Comparison of ENCODE assay signal across 24 cellular contexts in genomic region chr10:129307141-129307540, GRCh38.
"Had no signal": no experiment of that assay in that cellular context is flagged by ENCODE, and none has a peak within 500 bp of the region (broad histone marks: within the 10 kb centered on the region; RNA-seq: fewer than 3 reads in every experiment).

No MANE protein-coding gene starts in this region.

- H3K27me3 Mint-ChIP-seq: activated CD4-positive, alpha-beta memory T cell treated with anti-CD3 and anti-CD28 coated beads, Interleukin-2, amount 10 ng/mL, durations not matched to agents 7 days and 5 days; activated CD4-positive, alpha-beta T cell treated with anti-CD3 and anti-CD28 coated beads for 36 hours; activated naive CD8-positive, alpha-beta T cell had no signal

- H3K4me3 ChIP-seq: MG63, Peyer's patch, SJCRH30 had no signal

- H3K36me3 Mint-ChIP-seq: activated naive CD8-positive, alpha-beta T cell had no signal

- H3K27ac ChIP-seq: Peyer's patch, RWPE1, SJCRH30, WERI-Rb-1 had no signal

- H3K27me3 ChIP-seq: MG63, Peyer's patch, SJCRH30 had no signal

- ATAC-seq: activated CD4-positive, alpha-beta T cell treated with anti-CD3 and anti-CD28 coated beads for 36 hours; activated T-helper 17 cell treated with anti-CD3 and anti-CD28 coated beads, Interleukin-2, amount 50 U/mL, for 72 hours had no signal

- H3K9me3 ChIP-seq: MG63, Peyer's patch, SJCRH30 had no signal

- H3K27ac Mint-ChIP-seq: activated CD4-positive, alpha-beta memory T cell treated with anti-CD3 and anti-CD28 coated beads, Interleukin-2, amount 10 ng/mL, durations not matched to agents 7 days and 5 days; activated CD4-positive, alpha-beta T cell treated with anti-CD3 and anti-CD28 coated beads for 36 hours; activated naive CD4-positive, alpha-beta T cell treated with anti-CD3 and anti-CD28 coated beads for 36 hours; activated naive CD8-positive, alpha-beta T cell; activated T-helper 17 cell treated with anti-CD3 and anti-CD28 coated beads, Interleukin-2, amount 50 U/mL, for 72 hours had no signal

- DNase-seq: activated CD4-positive, alpha-beta memory T cell treated with anti-CD3 and anti-CD28 coated beads, Interleukin-2, amount 10 ng/mL, durations not matched to agents 7 days and 5 days; activated CD4-positive, alpha-beta T cell treated with anti-CD3 and anti-CD28 coated beads for 36 hours; activated CD4-positive, alpha-beta T cell treated with anti-CD3 and anti-CD28 coated beads, Interleukin-2, amount 50 U/mL, for 1 hour; activated gamma-delta T cell; activated naive CD4-positive, alpha-beta T cell treated with anti-CD3 and anti-CD28 coated beads for 36 hours; activated T-cell treated with anti-CD3 and anti-CD28 coated beads for 4 hours; activated T-cell treated with anti-CD3 and anti-CD28 coated beads, Interleukin-2, amount 50 U/mL, for 48 hours; MG63; MV-4-11; NCI-H1092 treated with DMSO at 0.1 percent for 48 hours; NCI-H1436; NCI-H1694 treated with DMSO at 0.1 percent for 48 hours; NCI-H2029 treated with DMSO at 0.1 percent for 48 hours; NCI-H510A treated with DMSO at 0.1 percent for 48 hours; NCI-H69; Peyer's patch; Right ventricle myocardium superior; SJCRH30; SK-N-SH; T-helper 1 cell; WERI-Rb-1 had no signal

- H3K4me3 Mint-ChIP-seq: activated CD4-positive, alpha-beta memory T cell treated with anti-CD3 and anti-CD28 coated beads, Interleukin-2, amount 10 ng/mL, durations not matched to agents 7 days and 5 days; activated CD4-positive, alpha-beta T cell treated with anti-CD3 and anti-CD28 coated beads for 36 hours; activated naive CD4-positive, alpha-beta T cell treated with anti-CD3 and anti-CD28 coated beads for 36 hours; activated naive CD8-positive, alpha-beta T cell; activated T-helper 17 cell treated with anti-CD3 and anti-CD28 coated beads, Interleukin-2, amount 50 U/mL, for 72 hours had no signal

- H3K4me1 Mint-ChIP-seq: activated CD4-positive, alpha-beta memory T cell treated with anti-CD3 and anti-CD28 coated beads, Interleukin-2, amount 10 ng/mL, durations not matched to agents 7 days and 5 days; activated CD4-positive, alpha-beta T cell treated with anti-CD3 and anti-CD28 coated beads for 36 hours; activated T-helper 17 cell treated with anti-CD3 and anti-CD28 coated beads, Interleukin-2, amount 50 U/mL, for 72 hours had no signal

- H3K36me3 ChIP-seq: MG63, Peyer's patch, SJCRH30, WERI-Rb-1 had no signal

- H3K9me3 Mint-ChIP-seq: activated CD4-positive, alpha-beta memory T cell treated with anti-CD3 and anti-CD28 coated beads, Interleukin-2, amount 10 ng/mL, durations not matched to agents 7 days and 5 days; activated naive CD4-positive, alpha-beta T cell treated with anti-CD3 and anti-CD28 coated beads for 36 hours; activated T-helper 17 cell treated with anti-CD3 and anti-CD28 coated beads, Interleukin-2, amount 50 U/mL, for 72 hours had no signal

- H3K4me1 ChIP-seq: Peyer's patch, SJCRH30 had no signal
